In genomic region chr14:21072102-21072501, GRCh38 we compare ENCODE assay signal across 8 cellular contexts. TPM values are rescaled to one million over a fixed set of nuclear protein-coding genes. Genes with fewer than 3 reads are reported as not detected.
DNase-seq lines count a peak whose midpoint lies in the region; ATAC-seq and TF ChIP-seq lines count a peak whose summit lies in the region.

No MANE protein-coding gene starts in this region.

- CTCF ChIA-PET in activated CD8-positive, alpha-beta memory T cell treated with anti-CD3 and anti-CD28 coated beads, Interleukin-2, amount 10 ng/mL, durations not matched to agents 7 days and 5 days (lab: Charles Lee) = interaction anchor here (0.7 to 5.9 kb wide), 8 partner anchors 10 to 101 kb away, joined by 3 to 74 read pairs (median 16); partner anchors contain the start of gene TMEM253

- TF ChIP-seq CTCF in H9 (conservative IDR thresholded peaks at IDR 0.05) = no peak
- peak; percentile 33 for TF ChIP-seq CTCF in fibroblast of mammary gland (conservative IDR thresholded peaks at IDR 0.05; ENCODE audit: control insufficient read depth, insufficient read depth, low read depth, low read length)
- TF ChIP-seq CTCF in neutrophil (IDR thresholded peaks at IDR 0.05) = no peak
- TF ChIP-seq CTCF in GM20000 (IDR thresholded peaks at IDR 0.05; ENCODE audit: extremely low read depth, missing control alignments) = no peak

- H3K4me2 ChIP-seq in H9 (ENCODE audit: insufficient read depth, insufficient read length, low read length) = peak overlapping the region; percentile 76

- no peaks in the 10 kb centered on the region for H3K79me2 ChIP-seq in H9 (ENCODE audit: insufficient read depth, low read length)

- H3K27ac ChIP-seq in H9 (ENCODE audit: insufficient read length, low read depth, low read length) (no peak overlapping the region), neutrophil (peak overlapping the region; percentile 86)

- no peak overlapping the region for H4K8ac ChIP-seq in H9 (replicated peaks; ENCODE audit: insufficient read length, low read depth, low read length)

- H3K27ac Mint-ChIP-seq in H9 = peak overlapping the region; percentile 87 to 95 (median 90); a peak in 6 of 7 replicates
- no peak overlapping the region for H3K27ac Mint-ChIP-seq in activated CD8-positive, alpha-beta memory T cell treated with anti-CD3 and anti-CD28 coated beads, Interleukin-2, amount 10 ng/mL, durations not matched to agents 7 days and 5 days

- H2BK120ac ChIP-seq in H9 (ENCODE audit: low read depth, low read length, poor library complexity, severe bottlenecking) = no peak overlapping the region

- peaks cover 8% of the 10 kb centered on the region for H3K36me3 ChIP-seq in neutrophil

- H2BK20ac ChIP-seq in H9 (ENCODE audit: low read depth, low read length, poor library complexity, severe bottlenecking) = no peak overlapping the region

- H3K4me1 ChIP-seq in H9 (ENCODE audit: insufficient read depth, low read length) (peaks cover 4% of the 10 kb centered on the region; the same call in 1 of the 2 replicates), neutrophil (ENCODE audit: control insufficient read depth in 1 of 2, insufficient read depth in 1 of 2, low read depth in 1 of 2, low read length in 1 of 2) (peaks cover 38 to 41% of the 10 kb centered on the region in 2 experiments)

- H3K9me3 Mint-ChIP-seq in H9 = no peaks in the 10 kb centered on the region
- no peaks in the 10 kb centered on the region for H3K9me3 Mint-ChIP-seq in activated CD8-positive, alpha-beta memory T cell treated with anti-CD3 and anti-CD28 coated beads, Interleukin-2, amount 10 ng/mL, durations not matched to agents 7 days and 5 days (ENCODE audit: low read depth)

- no peak overlapping the region for H2AK5ac ChIP-seq in H9 (ENCODE audit: insufficient read length, low read length)

- ATAC-seq in activated CD8-positive, alpha-beta memory T cell treated with anti-CD3 and anti-CD28 coated beads, Interleukin-2, amount 10 ng/mL, durations not matched to agents 7 days and 5 days = no peak
- ATAC-seq in GM21381 (IDR thresholded peaks at IDR 0.05; ENCODE audit: unreplicated experiment) = no peak

- WGBS in H9 (ENCODE audit: extremely low coverage, insufficient read length, low lambda C conversion rate) = no CpG with 5 or more reads among the region's 4 CpGs

- no peak overlapping the region for H4K91ac ChIP-seq in H9 (ENCODE audit: insufficient read length, low read depth, low read length)

- no peaks in the 10 kb centered on the region for H3K79me1 ChIP-seq in H9 (ENCODE audit: insufficient read depth, low read depth, low read length, poor library complexity, severe bottlenecking)

- DNase-seq in H9 = no peak
- DNase-seq in SKM-1 (lab: John Stamatoyannopoulos, UW; ENCODE audit: unreplicated experiment) = peak; percentile 2
- DNase-seq in fibroblast of mammary gland (ENCODE audit: low read depth) = peak; percentile 96
- no peak for DNase-seq in activated CD8-positive, alpha-beta memory T cell treated with anti-CD3 and anti-CD28 coated beads, Interleukin-2, amount 10 ng/mL, durations not matched to agents 7 days and 5 days
- DNase-seq in GM20000 (ENCODE audit: low spot score) = no peak
- no peak for DNase-seq in NCI-H446 treated with DMSO at 0.1 percent for 48 hours (lab: John Stamatoyannopoulos, UW)

- H3K9me3 ChIP-seq in H9 (ENCODE audit: control insufficient read depth, low read depth, low read length) = no peaks in the 10 kb centered on the region
- no peaks in the 10 kb centered on the region for H3K9me3 ChIP-seq in neutrophil

- H3K14ac ChIP-seq in H9 (ENCODE audit: insufficient read depth, low read length) = no peak overlapping the region

- H3K36me3 Mint-ChIP-seq in H9 (ENCODE audit: insufficient read depth in 1 of 3, low read depth in 3 of 3) = peaks cover 33 to 48% (median 43%) of the 10 kb centered on the region in 3 experiments
- H3K36me3 Mint-ChIP-seq in activated CD8-positive, alpha-beta memory T cell treated with anti-CD3 and anti-CD28 coated beads, Interleukin-2, amount 10 ng/mL, durations not matched to agents 7 days and 5 days = no peaks in the 10 kb centered on the region

- H4K20me1 ChIP-seq in H9 (ENCODE audit: control insufficient read depth, insufficient read depth, insufficient read length) = no peaks in the 10 kb centered on the region

- no peak overlapping the region for H3K4ac ChIP-seq in H9 (ENCODE audit: low read depth, low read length)

- H2BK5ac ChIP-seq in H9 (ENCODE audit: insufficient read length, low read length) = no peak overlapping the region

- no peak overlapping the region for H3K9ac ChIP-seq in H9 (ENCODE audit: extremely low read depth, insufficient read length, low read length)

- peaks cover 15% of the 10 kb centered on the region for H3K27me3 Mint-ChIP-seq in H9 (ENCODE audit: low read depth)
- H3K27me3 Mint-ChIP-seq in activated CD8-positive, alpha-beta memory T cell treated with anti-CD3 and anti-CD28 coated beads, Interleukin-2, amount 10 ng/mL, durations not matched to agents 7 days and 5 days = peaks cover 59% of the 10 kb centered on the region

- no peak overlapping the region for H2BK12ac ChIP-seq in H9 (ENCODE audit: insufficient read length, low read depth, low read length)

- H2AFZ ChIP-seq in H9 (ENCODE audit: low read length) = no peak overlapping the region

- H3T11ph ChIP-seq in H9 (ENCODE audit: low read length) = no peak overlapping the region

- H3K23me2 ChIP-seq in H9 (ENCODE audit: insufficient read length, low read depth, low read length, poor library complexity, severe bottlenecking) = peaks cover 31% of the 10 kb centered on the region

- no peak overlapping the region for H4K5ac ChIP-seq in H9 (ENCODE audit: insufficient read length, low read depth, low read length)

- no peak overlapping the region for H2BK15ac ChIP-seq in H9 (ENCODE audit: low read depth, low read length)

- no peak overlapping the region for H3K23ac ChIP-seq in H9 (ENCODE audit: insufficient read length, low read depth, low read length)

- H3K4me1 Mint-ChIP-seq in H9 = peaks cover 26% of the 10 kb centered on the region in 2 experiments
- H3K4me1 Mint-ChIP-seq in activated CD8-positive, alpha-beta memory T cell treated with anti-CD3 and anti-CD28 coated beads, Interleukin-2, amount 10 ng/mL, durations not matched to agents 7 days and 5 days = peaks cover 31% of the 10 kb centered on the region

- no peak overlapping the region for H3K56ac ChIP-seq in H9 (ENCODE audit: insufficient read length, low read depth, low read length)

- H3K4me3 ChIP-seq in fibroblast of mammary gland (ENCODE audit: control insufficient read depth, low read depth, low read length) (peak overlapping the region; percentile 77), neutrophil (ENCODE audit: low read depth in 1 of 2, low read length in 1 of 2) (peak overlapping the region; percentile 74 to 81)

- H3K4me3 Mint-ChIP-seq in H9 = peak overlapping the region; percentile 88 to 96
- H3K4me3 Mint-ChIP-seq in activated CD8-positive, alpha-beta memory T cell treated with anti-CD3 and anti-CD28 coated beads, Interleukin-2, amount 10 ng/mL, durations not matched to agents 7 days and 5 days = no peak overlapping the region

- no peak overlapping the region for H3K18ac ChIP-seq in H9 (ENCODE audit: insufficient read length, low read depth, low read length)

- H3K27me3 ChIP-seq in H9 (ENCODE audit: insufficient read depth, low read length) = no peaks in the 10 kb centered on the region
- H3K27me3 ChIP-seq in neutrophil = peaks cover 62% of the 10 kb centered on the region

RNA-seq across cellular contexts. Expression of gene ARHGEF40, which starts 2.0 kb away (rescaled TPM):
- total RNA-seq in H9 (2021) = 71.1 and 71.4 TPM in 2 replicates
- under 1 TPM in 1 of 2 experiments, not detected in 1; 0.09 TPM for total RNA-seq in activated CD8-positive, alpha-beta memory T cell treated with anti-CD3 and anti-CD28 coated beads, Interleukin-2, amount 10 ng/mL, durations not matched to agents 7 days and 5 days

RNA-seq across cellular contexts. Expression of gene RNASE8, which starts 14.5 kb away (rescaled TPM):
- total RNA-seq in H9 (2021) = not detected in 2 replicates
- not detected for total RNA-seq in activated CD8-positive, alpha-beta memory T cell treated with anti-CD3 and anti-CD28 coated beads, Interleukin-2, amount 10 ng/mL, durations not matched to agents 7 days and 5 days

RNA-seq across cellular contexts. Expression of gene ZNF219, which starts 26.4 kb away (rescaled TPM):
- total RNA-seq in H9 (2021) = 84.5 and 87.6 TPM in 2 replicates
- 1 to 10 TPM; 5.8 to 5.9 TPM for total RNA-seq in activated CD8-positive, alpha-beta memory T cell treated with anti-CD3 and anti-CD28 coated beads, Interleukin-2, amount 10 ng/mL, durations not matched to agents 7 days and 5 days

RNA-seq across cellular contexts. Expression of gene TMEM253, which starts 28.8 kb away (rescaled TPM):
- 1.9 and 2.2 TPM in 2 replicates for total RNA-seq in H9 (2021)
- total RNA-seq in activated CD8-positive, alpha-beta memory T cell treated with anti-CD3 and anti-CD28 coated beads, Interleukin-2, amount 10 ng/mL, durations not matched to agents 7 days and 5 days = not detected

RNA-seq across cellular contexts. Expression of gene RNASE7, which starts 29.9 kb away (rescaled TPM):
- not detected in 2 replicates for total RNA-seq in H9 (2021)
- total RNA-seq in activated CD8-positive, alpha-beta memory T cell treated with anti-CD3 and anti-CD28 coated beads, Interleukin-2, amount 10 ng/mL, durations not matched to agents 7 days and 5 days = not detected

Comparison
In these comparisons a context has a peak if more than half of its experiments do, and no peak if none do; other contexts are left out.
1. DNase-seq: peak in SKM-1 (single experiment) and fibroblast of mammary gland (single experiment); none in H9 (single experiment), activated CD8-positive, alpha-beta memory T cell treated with anti-CD3 and anti-CD28 coated beads, Interleukin-2, amount 10 ng/mL, durations not matched to agents 7 days and 5 days (single experiment), GM20000 (single experiment) and NCI-H446 treated with DMSO at 0.1 percent for 48 hours (single experiment).
2. RNA of gene ARHGEF40, which starts 2.0 kb away (total RNA-seq): 71.1 to 71.4 TPM in H9; 0.09 TPM in activated CD8-positive, alpha-beta memory T cell treated with anti-CD3 and anti-CD28 coated beads, Interleukin-2, amount 10 ng/mL, durations not matched to agents 7 days and 5 days; every median in the first group is over 10 times any median in the second.
3. RNA of gene ZNF219, which starts 26.4 kb away (total RNA-seq): 84.5 to 87.6 TPM in H9; 5.8 to 5.9 TPM in activated CD8-positive, alpha-beta memory T cell treated with anti-CD3 and anti-CD28 coated beads, Interleukin-2, amount 10 ng/mL, durations not matched to agents 7 days and 5 days; every median in the first group is over 10 times any median in the second.